ENCODE assay signal across 8 cellular contexts in the genomic region with DNA sequence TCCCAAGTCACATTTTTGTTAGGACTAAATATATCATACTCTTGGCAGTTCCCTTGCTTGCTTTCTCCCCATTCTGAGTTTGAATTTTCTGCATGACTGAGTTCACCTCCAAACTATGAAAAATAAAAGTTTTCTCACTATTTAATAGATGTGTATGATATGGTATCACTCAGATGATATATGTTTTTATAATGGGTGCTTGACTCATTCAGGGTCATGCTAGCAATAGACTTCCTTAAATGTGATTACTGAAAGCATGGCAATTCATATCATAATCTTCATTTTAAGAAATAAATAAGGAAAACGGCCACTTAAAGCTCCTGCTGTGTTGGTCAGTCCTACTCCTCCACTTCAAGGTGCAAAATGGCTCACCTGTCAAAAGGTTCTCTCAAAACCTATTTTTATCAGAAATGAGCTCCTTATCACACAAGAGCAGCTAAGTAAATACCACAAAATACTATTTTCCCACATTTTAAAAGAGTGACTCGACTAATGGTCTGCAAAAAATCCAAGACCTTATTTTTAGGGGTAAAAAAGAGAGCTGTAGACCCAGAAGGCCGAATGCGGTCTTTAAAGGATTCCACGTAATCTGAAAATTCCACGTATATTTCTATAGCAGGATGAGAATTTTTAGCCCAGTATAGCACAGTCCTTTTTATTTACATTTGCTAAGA. TPM values are rescaled to one million over a fixed set of nuclear protein-coding genes. Genes with fewer than 3 reads are reported as not detected.
A peak's percentile ranks its signal among the peaks of the same experiment; 100 is the strongest.
DNase-seq lines count a peak whose midpoint lies in the region; ATAC-seq and TF ChIP-seq lines count a peak whose summit lies in the region.

No MANE protein-coding gene starts in this region.

- peak overlapping the region; percentile 98 to 99 for H3K27ac Mint-ChIP-seq in T-cell
- H3K27ac Mint-ChIP-seq in stimulated activated memory B cell treated with anti-CD40 and anti-IgM and Interleukin-4, amounts not matched to agents 10 μg/mL and 1 μg/mL and 100 μg/mL, for 72 hours, result peak overlapping the region; percentile 97

- no peaks in the 10 kb centered on the region for H3K27me3 Mint-ChIP-seq in T-cell
- H3K27me3 Mint-ChIP-seq in stimulated activated memory B cell treated with anti-CD40 and anti-IgM and Interleukin-4, amounts not matched to agents 10 μg/mL and 1 μg/mL and 100 μg/mL, for 72 hours, result no peaks in the 10 kb centered on the region

- H3K4me3 ChIP-seq in foreskin fibroblast (ENCODE audit: low read depth in 1 of 2, low read length in 2 of 2), result peak overlapping the region; percentile 62 to 74

- H3K4me3 Mint-ChIP-seq in T-cell, result peak overlapping the region; percentile 96 to 98 (median 97)
- peak overlapping the region; percentile 87 for H3K4me3 Mint-ChIP-seq in stimulated activated memory B cell treated with anti-CD40 and anti-IgM and Interleukin-4, amounts not matched to agents 10 μg/mL and 1 μg/mL and 100 μg/mL, for 72 hours

- CTCF ChIA-PET in T-cell (lab: Charles Lee), result interaction anchor here (0.6 to 2.7 kb wide), 24 partner anchors 9 to 436 kb away, joined by 3 to 47 read pairs (median 6); a partner anchor contains a TSS

- TF ChIP-seq CTCF in foreskin fibroblast (IDR thresholded peaks at IDR 0.05; ENCODE audit: low read depth, low read length), result no peak

- POLR2A ChIA-PET in T-cell (lab: Charles Lee), result interaction anchor here (0.9 to 1.4 kb wide), 3 partner anchors 22 to 87 kb away, joined by 3 to 5 read pairs (median 3); no protein-coding TSS in a partner anchor

- DNase-seq in NCI-H1092 treated with DMSO at 0.1 percent for 48 hours (lab: John Stamatoyannopoulos, UW), result peak; percentile 38
- no peak for DNase-seq in NCI-H1092 (lab: John Stamatoyannopoulos, UW)
- DNase-seq in T-cell, result no peak
- DNase-seq in foreskin fibroblast, result no peak

- H3K36me3 Mint-ChIP-seq in T-cell, result no peaks in the 10 kb centered on the region
- no peaks in the 10 kb centered on the region for H3K36me3 Mint-ChIP-seq in stimulated activated memory B cell treated with anti-CD40 and anti-IgM and Interleukin-4, amounts not matched to agents 10 μg/mL and 1 μg/mL and 100 μg/mL, for 72 hours

- no peaks in the 10 kb centered on the region for H3K9me3 Mint-ChIP-seq in T-cell
- H3K9me3 Mint-ChIP-seq in stimulated activated memory B cell treated with anti-CD40 and anti-IgM and Interleukin-4, amounts not matched to agents 10 μg/mL and 1 μg/mL and 100 μg/mL, for 72 hours, result no peaks in the 10 kb centered on the region

- ATAC-seq in T-cell (replicated peaks in 1 of 4), result no peak
- no peak for ATAC-seq in stimulated activated memory B cell treated with anti-CD40 and anti-IgM and Interleukin-4, amounts not matched to agents 10 μg/mL and 1 μg/mL and 100 μg/mL, for 72 hours
- ATAC-seq in GM21528 (IDR thresholded peaks at IDR 0.05; ENCODE audit: low FRiP score, unreplicated experiment), result no peak
- ATAC-seq in HG03108 (IDR thresholded peaks at IDR 0.05; ENCODE audit: unreplicated experiment), result no peak
- no peak for ATAC-seq in HG03521 (IDR thresholded peaks at IDR 0.05; ENCODE audit: unreplicated experiment)

- H3K4me1 Mint-ChIP-seq in T-cell, result peaks cover 36 to 44% (median 43%) of the 10 kb centered on the region in 3 donors
- H3K4me1 Mint-ChIP-seq in stimulated activated memory B cell treated with anti-CD40 and anti-IgM and Interleukin-4, amounts not matched to agents 10 μg/mL and 1 μg/mL and 100 μg/mL, for 72 hours, result peaks cover 24% of the 10 kb centered on the region

RNA-seq across cellular contexts. Expression of a gene that starts 3.9 kb away (rescaled TPM):
- 10 to 100 TPM; 10.8 to 13.7 (median 12.4) TPM for total RNA-seq in T-cell

RNA-seq across cellular contexts. Expression of a gene that starts 23.6 kb away (rescaled TPM):
- 1 to 10 TPM; 1.8 to 3.1 (median 2.4) TPM for total RNA-seq in T-cell

RNA-seq across cellular contexts. Expression of a gene that starts 28.7 kb away (rescaled TPM):
- 10 to 100 TPM; 20.6 to 43.9 (median 38.0) TPM for total RNA-seq in T-cell

RNA-seq across cellular contexts. Expression of a gene that starts 36.0 kb away (rescaled TPM):
- under 1 TPM in 4 of 5 donors, not detected in 1; 0.26 to 0.95 (median 0.54) TPM for total RNA-seq in T-cell

RNA-seq across cellular contexts. Expression of a gene that starts 49.1 kb away (rescaled TPM):
- 10 to 100 TPM; 19.2 to 37.1 (median 23.8) TPM for total RNA-seq in T-cell
